ENCODE assay signal across 12 cellular contexts in the genomic region with DNA sequence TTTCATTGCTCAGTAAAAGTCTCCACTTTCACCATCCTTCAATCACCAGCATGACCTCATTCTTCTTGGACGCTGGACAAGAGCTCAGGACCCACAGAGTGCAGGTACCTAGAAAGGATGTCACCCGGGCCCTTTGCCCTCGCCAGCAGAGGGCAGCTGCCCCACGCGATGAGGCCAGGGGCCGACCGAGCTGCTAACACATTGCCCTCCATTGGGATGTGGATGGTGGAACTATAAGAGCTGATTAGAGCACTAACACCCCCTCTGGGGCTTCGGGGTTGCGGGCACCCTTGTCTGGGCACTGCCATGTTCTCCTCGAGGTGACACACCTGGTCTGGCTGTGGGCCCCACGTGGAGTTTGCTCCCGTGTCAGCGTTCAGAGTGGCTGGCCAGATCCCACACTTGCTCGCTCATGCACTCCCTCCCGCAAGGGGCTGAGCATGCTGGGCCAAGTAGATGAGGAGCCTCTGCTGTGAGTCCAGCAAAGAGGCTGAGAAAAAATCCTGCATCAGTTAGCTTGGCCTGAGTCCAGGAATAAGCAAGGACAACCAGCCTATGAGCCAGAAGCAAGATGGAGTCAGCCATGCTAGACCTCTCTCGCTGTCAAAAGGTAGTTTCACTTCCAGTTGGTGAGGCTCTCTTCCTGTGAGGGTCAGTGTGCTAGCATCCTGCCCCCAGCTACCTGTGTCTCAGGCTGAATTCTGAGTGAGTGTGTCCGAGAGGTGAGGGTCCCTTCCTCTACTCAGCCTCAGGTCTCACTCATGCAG. TPM values are rescaled to one million over a fixed set of nuclear protein-coding genes. Genes with fewer than 3 reads are reported as not detected.
A peak's percentile ranks its signal among the peaks of the same experiment; 100 is the strongest.
DNase-seq lines count a peak whose midpoint lies in the region; ATAC-seq and TF ChIP-seq lines count a peak whose summit lies in the region.
"Had no signal": no experiment of that assay in that cellular context is flagged by ENCODE, and none has a peak within 500 bp of the region (broad histone marks: within the 10 kb centered on the region; RNA-seq: fewer than 3 reads in every experiment).

No MANE protein-coding gene starts in this region.

- peak overlapping the region; percentile 48 for H3K14ac ChIP-seq in neuronal stem cell (ENCODE audit: low read length)

- no peak overlapping the region for H2BK5ac ChIP-seq in neuronal stem cell (ENCODE audit: low read length)

- intact Hi-C loops in body of pancreas (cut with DNase I), result no loop called here

- no peak overlapping the region for H2BK12ac ChIP-seq in neuronal stem cell (ENCODE audit: low read length)

- no peak for DNase-seq in GM06990 (ENCODE audit: extremely low read depth, insufficient read length)
- peak; percentile 66 for DNase-seq in M059J (ENCODE audit: low read depth)
- peak in 2 of 4 donors; percentile 28 to 36 for DNase-seq in body of pancreas
- DNase-seq in neuronal stem cell (ENCODE audit: low spot score), result no peak
- no peak for DNase-seq in iPS-NIHi7 (ENCODE audit: extremely low spot score)
- no peak for DNase-seq in GM13977 (ENCODE audit: low spot score)
- DNase-seq in NCI-H510A (lab: John Stamatoyannopoulos, UW), result no peak
- no peak for DNase-seq in caudate nucleus (lab: John Stamatoyannopoulos, UW)
- DNase-seq: foreskin melanocyte; occipital lobe; stimulated activated CD8-positive, alpha-beta memory T cell treated with anti-CD3 and anti-CD28 coated beads, Interleukin-4, amount 100 ng/mL, for 48 hours had no signal

- H3K18ac ChIP-seq in neuronal stem cell (ENCODE audit: low read length), result no peak overlapping the region

- peak overlapping the region; percentile 16 for H2BK15ac ChIP-seq in neuronal stem cell (ENCODE audit: low read length)

- ATAC-seq in body of pancreas, result peak; percentile 18

- H3K4me1 ChIP-seq in body of pancreas, result no peaks in the 10 kb centered on the region
- H3K4me1 ChIP-seq in neuronal stem cell (ENCODE audit: control insufficient read depth in 2 of 2, insufficient read depth in 1 of 2, low read depth in 1 of 2, low read length in 2 of 2), result no peaks in the 10 kb centered on the region

- H2AK5ac ChIP-seq in neuronal stem cell (ENCODE audit: low read depth, low read length), result no peak overlapping the region

- no peaks in the 10 kb centered on the region for H3K79me1 ChIP-seq in neuronal stem cell (ENCODE audit: low read depth, low read length)

- no peaks in the 10 kb centered on the region for H3K36me3 ChIP-seq in GM06990 (ENCODE audit: control insufficient read depth, insufficient read depth, low read length)
- no peaks in the 10 kb centered on the region for H3K36me3 ChIP-seq in body of pancreas (replicated peaks in 1 of 2; ENCODE audit: insufficient read depth in 1 of 2, low read depth in 2 of 2)
- no peaks in the 10 kb centered on the region for H3K36me3 ChIP-seq in neuronal stem cell (replicated peaks in 1 of 2; ENCODE audit: control insufficient read depth in 2 of 2, insufficient read depth in 2 of 2, low read length in 2 of 2)

- no peak overlapping the region for H4K91ac ChIP-seq in neuronal stem cell (ENCODE audit: low read depth, low read length, poor library complexity)

- H3K23ac ChIP-seq in neuronal stem cell (ENCODE audit: low read depth, low read length, poor library complexity), result no peak overlapping the region

- no peak overlapping the region for H2BK120ac ChIP-seq in neuronal stem cell (ENCODE audit: low read depth, low read length)

- no peak overlapping the region for H3K4me2 ChIP-seq in neuronal stem cell (ENCODE audit: insufficient read depth, low read length, poor library complexity, severe bottlenecking)

- H4K8ac ChIP-seq in neuronal stem cell (ENCODE audit: low read depth, low read length), result no peak overlapping the region

- TF ChIP-seq POLR2A in body of pancreas (IDR thresholded peaks at IDR 0.05), result no peak

- in situ Hi-C loops in GM13977 (cut with MboI; ENCODE audit: low pct_unique_long_range_greater_than_20kb, low sequenced_read_pairs, unreplicated experiment), result no loop called here

- peak; percentile 38 for TF ChIP-seq CTCF in GM06990 (IDR thresholded peaks at IDR 0.05; ENCODE audit: insufficient read depth, low read length, poor library complexity, severe bottlenecking)
- peak in 2 of 7 experiments; percentile 9 to 23 for TF ChIP-seq CTCF in body of pancreas (IDR thresholded peaks at IDR 0.05)
- TF ChIP-seq CTCF in GM13977 (IDR thresholded peaks at IDR 0.05; ENCODE audit: extremely low read depth, insufficient read depth, missing control alignments), result no peak

- H3K27ac ChIP-seq in body of pancreas, result no peak overlapping the region
- no peak overlapping the region for H3K27ac ChIP-seq in neuronal stem cell (replicated peaks; ENCODE audit: low read length)
- H3K27ac ChIP-seq in caudate nucleus (ENCODE audit: low read depth, low read length), result no peak overlapping the region
- H3K27ac ChIP-seq: RWPE1 had no signal

- no peaks in the 10 kb centered on the region for H3K9me3 ChIP-seq in body of pancreas
- H3K9me3 ChIP-seq in neuronal stem cell (replicated peaks in 1 of 2; ENCODE audit: control insufficient read depth in 2 of 2, insufficient read depth in 1 of 2, low read depth in 1 of 2, low read length in 2 of 2), result no peaks in the 10 kb centered on the region

- H3K4ac ChIP-seq in neuronal stem cell (ENCODE audit: low read length), result no peak overlapping the region

- H3K4me3 ChIP-seq in GM06990 (replicated peaks; ENCODE audit: low read depth, low read length) (no peak overlapping the region), body of pancreas (no peak overlapping the region), neuronal stem cell (ENCODE audit: low read length in 2 of 2) (no peak overlapping the region)

- no peak overlapping the region for H3K9ac ChIP-seq in neuronal stem cell (ENCODE audit: low read depth, low read length, poor library complexity)

- 70 to 73% methylated on average over 4 to 17 of the region's 17 CpGs for WGBS in body of pancreas, 2 donors
- no CpG with 5 or more reads among the region's 17 CpGs for WGBS in neuronal stem cell (ENCODE audit: extremely low coverage in 2 of 2, insufficient read length in 2 of 2, insufficient replicate concordance in 1 of 2), 2 donors

- H2AFZ ChIP-seq in neuronal stem cell (ENCODE audit: low read length), result no peak overlapping the region

- H3K27me3 ChIP-seq in GM06990 (replicated peaks; ENCODE audit: control insufficient read depth, insufficient read depth, low read length) (no peaks in the 10 kb centered on the region; the same call in none of the 2 replicates), body of pancreas (no peaks in the 10 kb centered on the region), neuronal stem cell (ENCODE audit: control insufficient read depth in 3 of 3, insufficient read depth in 3 of 3, low read depth in 1 of 3, low read length in 3 of 3) (peaks cover 0 to 11% (median 0%) of the 10 kb centered on the region in 3 experiments)

RNA-seq across cellular contexts. Expression of a gene that starts 9.8 kb away (rescaled TPM):
- total RNA-seq in M059J (2014; rRNA removed; shearing (Covaris generic)), result not detected in 2 replicates
- total RNA-seq in body of pancreas, result not detected
- polyA plus RNA-seq in neuronal stem cell (2013, experiment 1 of 2), result not detected
- polyA plus RNA-seq in neuronal stem cell (2013, experiment 2 of 2), result not detected
- total RNA-seq: occipital lobe had no signal

RNA-seq across cellular contexts. Expression of a gene that starts 43.6 kb away (rescaled TPM):
- total RNA-seq in M059J (2014; rRNA removed; shearing (Covaris generic)), result 2.7 and 11.4 TPM in 2 replicates
- under 1 TPM in 1 of 2 donors, not detected in 1; 0.26 TPM for total RNA-seq in body of pancreas
- polyA plus RNA-seq in neuronal stem cell (2013, experiment 1 of 2), result 0.40 TPM
- 0.39 TPM for polyA plus RNA-seq in neuronal stem cell (2013, experiment 2 of 2)

RNA-seq across cellular contexts. Expression of a gene that starts 56.9 kb away (rescaled TPM):
- total RNA-seq in M059J (2014; rRNA removed; shearing (Covaris generic)), result 974 and 1,095 TPM in 2 replicates
- 100 to 1,000 TPM; 214 to 255 TPM for total RNA-seq in body of pancreas
- polyA plus RNA-seq in neuronal stem cell (2013, experiment 1 of 2), result 48.8 TPM
- polyA plus RNA-seq in neuronal stem cell (2013, experiment 2 of 2), result 46.1 TPM
